In the genomic region with DNA sequence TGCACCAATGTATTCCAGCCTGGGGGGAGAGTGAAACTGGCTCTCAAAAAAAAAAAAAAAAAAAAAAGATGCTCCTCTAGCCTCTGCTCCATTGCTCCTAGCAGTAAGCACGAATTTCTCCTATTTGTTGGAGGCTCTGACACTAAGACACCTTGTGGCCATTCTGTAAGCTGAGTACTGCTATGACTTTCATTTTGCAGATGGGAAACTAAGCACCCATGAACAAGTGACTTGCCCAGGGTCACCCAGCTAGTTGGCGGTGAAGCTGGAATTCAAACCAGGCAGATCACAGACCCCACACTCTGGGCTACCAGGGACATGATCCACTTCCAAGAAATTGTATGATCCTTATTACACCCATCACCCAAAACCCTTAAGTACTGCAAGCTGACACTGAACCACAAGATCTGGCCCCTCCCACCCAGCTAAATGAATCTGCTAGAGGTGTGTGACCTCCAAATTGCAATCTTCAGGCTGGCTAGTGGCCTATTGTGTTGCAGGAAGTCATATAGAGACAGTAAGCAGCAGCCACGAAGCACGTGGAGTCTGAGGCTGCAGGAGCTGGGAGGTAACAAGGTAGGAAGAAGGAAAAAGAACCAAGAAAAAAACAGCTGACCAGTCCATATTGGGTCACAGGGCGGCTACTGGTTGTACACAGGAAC, we compare ENCODE assay signal across 12 cellular contexts.
DNase-seq lines count a peak whose midpoint lies in the region; ATAC-seq and TF ChIP-seq lines count a peak whose summit lies in the region.
"Had no signal": no experiment of that assay in that cellular context is flagged by ENCODE, and none has a peak within 500 bp of the region (broad histone marks: within the 10 kb centered on the region; RNA-seq: fewer than 3 reads in every experiment).

No MANE protein-coding gene starts in this region.

- no peak overlapping the region for H3K4me3 ChIP-seq in CD4-positive, CD25-positive, alpha-beta regulatory T cell (ENCODE audit: low read depth, low read length)
- H3K4me3 ChIP-seq: heart right ventricle, testis had no signal

- no peak for TF ChIP-seq CTCF in GM10248 (IDR thresholded peaks at IDR 0.05; ENCODE audit: control extremely low read depth, extremely low read depth, low read depth, missing control alignments)

- peak overlapping the region in 1 of 4 donors; percentile 21 for H3K4me3 Mint-ChIP-seq in CD4-positive, CD25-positive, alpha-beta regulatory T cell
- H3K4me3 Mint-ChIP-seq in T-cell (no peak overlapping the region), immature natural killer cell (peak overlapping the region in 1 of 5 donors; percentile 23)
- H3K4me3 Mint-ChIP-seq: CD8-positive, alpha-beta T cell had no signal

- no peaks in the 10 kb centered on the region for H3K4me1 ChIP-seq in CD4-positive, CD25-positive, alpha-beta regulatory T cell (ENCODE audit: control insufficient read depth, insufficient read depth, low read length, poor library complexity, severe bottlenecking)

- POLR2A ChIA-PET in GM10248 (lab: Yijun Ruan, JAX) (interaction anchor here (0.9 to 1.3 kb wide), 3 partner anchors 18 to 82 kb away, joined by 3 to 10 read pairs (median 3); no protein-coding TSS in a partner anchor), T-cell (lab: Charles Lee) (no interaction called here)

- peak in 1 of 3 donors; percentile 65 for DNase-seq in CD4-positive, CD25-positive, alpha-beta regulatory T cell
- DNase-seq in GM10248 (ENCODE audit: extremely low spot score) (peak; percentile 37), T-cell (peak in 2 of 34 experiments; percentile 4 to 10), immature natural killer cell (peak; percentile 12 to 22 (median 21)), NCI-H748 treated with DMSO at 0.1 percent for 48 hours (lab: John Stamatoyannopoulos, UW) (no peak), RKO (ENCODE audit: low spot score) (no peak)
- DNase-seq: CD8-positive, alpha-beta T cell; dermis blood vessel endothelial cell; EL; heart right ventricle; testis had no signal

- H3K36me3 ChIP-seq in CD4-positive, CD25-positive, alpha-beta regulatory T cell (ENCODE audit: control insufficient read depth, insufficient read depth, low read length), result peaks cover 17% of the 10 kb centered on the region
- H3K36me3 ChIP-seq: heart right ventricle had no signal

- H3K27ac Mint-ChIP-seq in CD4-positive, CD25-positive, alpha-beta regulatory T cell, result peak overlapping the region; percentile 23 to 77 (median 58)
- H3K27ac Mint-ChIP-seq in T-cell (peak overlapping the region in 1 of 2 donors; percentile 24), immature natural killer cell (peak overlapping the region in 4 of 6 donors; percentile 3 to 58 (median 34))

- CTCF ChIA-PET in GM10248 (lab: Yijun Ruan, JAX) (interaction anchor here (0.8 to 5.7 kb wide), 16 partner anchors 9 to 400 kb away, joined by 3 to 39 read pairs (median 4); no protein-coding TSS in a partner anchor), T-cell (lab: Charles Lee) (interaction anchor here (0.6 to 0.7 kb wide), 5 partner anchors 10 to 326 kb away, joined by 3 to 6 read pairs (median 4); no protein-coding TSS in a partner anchor)

- H3K27ac ChIP-seq in CD4-positive, CD25-positive, alpha-beta regulatory T cell (ENCODE audit: insufficient read depth, low read length, poor library complexity, severe bottlenecking), result no peak overlapping the region
- H3K27ac ChIP-seq: heart right ventricle, testis had no signal

- ATAC-seq in CD4-positive, CD25-positive, alpha-beta regulatory T cell (ENCODE audit: low read depth in 2 of 2), result peak in 1 of 2 donors; percentile 41
- peak in 3 of 4 experiments; percentile 31 to 56 (median 46) for ATAC-seq in T-cell (replicated peaks in 1 of 4)
- no peak for ATAC-seq in HG03097 (IDR thresholded peaks at IDR 0.05; ENCODE audit: low FRiP score, unreplicated experiment)
- ATAC-seq: CD8-positive, alpha-beta T cell; heart right ventricle had no signal

- peaks cover 11 to 34% (median 23%) of the 10 kb centered on the region in 4 donors for H3K4me1 Mint-ChIP-seq in CD4-positive, CD25-positive, alpha-beta regulatory T cell
- peaks cover 36 to 57% (median 44%) of the 10 kb centered on the region in 3 donors for H3K4me1 Mint-ChIP-seq in T-cell
- H3K4me1 Mint-ChIP-seq in immature natural killer cell, result peaks cover 38 to 63% of the 10 kb centered on the region in 2 donors

- H3K27me3 Mint-ChIP-seq in CD4-positive, CD25-positive, alpha-beta regulatory T cell, result no peaks in the 10 kb centered on the region
- H3K27me3 Mint-ChIP-seq in T-cell, result no peaks in the 10 kb centered on the region
- peaks cover 0 to 2% (median 0%) of the 10 kb centered on the region in 3 donors for H3K27me3 Mint-ChIP-seq in immature natural killer cell (ENCODE audit: low read depth in 3 of 3)

- H3K9me3 Mint-ChIP-seq in CD4-positive, CD25-positive, alpha-beta regulatory T cell, result no peaks in the 10 kb centered on the region
- no peaks in the 10 kb centered on the region for H3K9me3 Mint-ChIP-seq in T-cell
- H3K9me3 Mint-ChIP-seq in immature natural killer cell, result no peaks in the 10 kb centered on the region
- H3K9me3 Mint-ChIP-seq: CD8-positive, alpha-beta T cell had no signal

- peaks cover 27% of the 10 kb centered on the region for H3K36me3 Mint-ChIP-seq in CD4-positive, CD25-positive, alpha-beta regulatory T cell
- peaks cover 27% of the 10 kb centered on the region for H3K36me3 Mint-ChIP-seq in T-cell
- H3K36me3 Mint-ChIP-seq in immature natural killer cell, result peaks cover 10 to 11% (median 10%) of the 10 kb centered on the region in 3 donors

- H3K27me3 ChIP-seq in CD4-positive, CD25-positive, alpha-beta regulatory T cell (ENCODE audit: control insufficient read depth, insufficient read depth, low read length), result no peaks in the 10 kb centered on the region
- H3K27me3 ChIP-seq: heart right ventricle, testis had no signal

- H3K9me3 ChIP-seq in CD4-positive, CD25-positive, alpha-beta regulatory T cell (ENCODE audit: control insufficient read depth in 2 of 2, low read length in 2 of 2), result no peaks in the 10 kb centered on the region
- H3K9me3 ChIP-seq: heart right ventricle, testis had no signal

Comparison
In these comparisons a context has a peak if more than half of its experiments do, and no peak if none do; other contexts are left out.
1. DNase-seq: peak in GM10248 (single experiment) and immature natural killer cell (3 of 3); none in NCI-H748 treated with DMSO at 0.1 percent for 48 hours (single experiment) and RKO (single experiment).